8 cellular contexts compared by ENCODE assay signal in the genomic region with DNA sequence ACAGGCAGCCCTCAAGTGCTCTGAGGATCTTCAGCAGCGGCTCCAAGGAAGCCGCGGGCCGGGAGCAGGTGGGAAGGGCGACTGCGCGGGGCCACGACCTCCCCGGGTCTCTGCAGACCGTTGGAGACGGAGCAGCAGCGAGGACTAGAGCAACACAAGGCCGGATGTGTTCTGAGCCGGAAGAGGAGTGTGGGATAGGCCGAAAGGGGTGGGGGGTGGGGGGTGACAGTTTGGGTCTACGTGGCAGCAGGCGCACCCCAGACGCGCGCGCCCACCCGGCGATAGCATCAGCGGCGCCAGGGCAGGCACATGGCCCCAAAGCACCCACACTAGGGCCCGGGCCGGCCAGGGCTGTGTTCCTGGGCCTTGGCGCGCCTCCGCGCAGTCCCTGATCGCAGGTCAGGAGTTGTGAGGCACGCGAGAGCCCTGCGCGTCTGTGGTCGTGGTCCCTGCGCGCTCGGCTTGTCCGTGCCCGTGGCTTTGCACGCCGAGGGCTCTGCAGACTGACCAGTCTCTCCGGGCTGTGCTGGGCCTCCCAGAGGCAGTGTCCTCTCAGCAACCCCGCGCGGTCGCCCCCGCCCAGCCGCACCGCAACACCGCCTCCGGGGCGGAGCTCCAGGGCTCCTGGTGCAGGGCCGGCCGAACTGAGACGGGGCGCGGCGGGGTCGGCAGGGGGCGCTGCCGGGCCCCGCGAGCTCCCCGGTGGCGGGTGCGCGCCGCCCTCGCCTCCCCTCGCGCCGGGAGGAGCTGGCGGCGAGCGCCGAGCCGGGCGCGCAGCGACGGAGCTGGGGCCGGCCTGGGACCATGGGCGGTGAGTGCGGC.
DNase-seq lines count a peak whose midpoint lies in the region; ATAC-seq lines count a peak whose summit lies in the region.

A gene with protein sequence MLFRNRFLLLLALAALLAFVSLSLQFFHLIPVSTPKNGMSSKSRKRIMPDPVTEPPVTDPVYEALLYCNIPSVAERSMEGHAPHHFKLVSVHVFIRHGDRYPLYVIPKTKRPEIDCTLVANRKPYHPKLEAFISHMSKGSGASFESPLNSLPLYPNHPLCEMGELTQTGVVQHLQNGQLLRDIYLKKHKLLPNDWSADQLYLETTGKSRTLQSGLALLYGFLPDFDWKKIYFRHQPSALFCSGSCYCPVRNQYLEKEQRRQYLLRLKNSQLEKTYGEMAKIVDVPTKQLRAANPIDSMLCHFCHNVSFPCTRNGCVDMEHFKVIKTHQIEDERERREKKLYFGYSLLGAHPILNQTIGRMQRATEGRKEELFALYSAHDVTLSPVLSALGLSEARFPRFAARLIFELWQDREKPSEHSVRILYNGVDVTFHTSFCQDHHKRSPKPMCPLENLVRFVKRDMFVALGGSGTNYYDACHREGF (plus strand): TSS at position 725 of the 822 bp plus-strand sequence. CDS start 28,351 bp downstream, outside the sequence.

- H3K4me3 Mint-ChIP-seq in central memory CD8-positive, alpha-beta T cell: peak within 1 kb of the TSS; percentile 88

- no peaks in the 10 kb centered on the region for H3K27me3 Mint-ChIP-seq in central memory CD8-positive, alpha-beta T cell

- H3K9me3 Mint-ChIP-seq in central memory CD8-positive, alpha-beta T cell: no peaks in the 10 kb centered on the region

- H3K36me3 Mint-ChIP-seq in central memory CD8-positive, alpha-beta T cell (ENCODE audit: insufficient read depth): peaks cover 4% of the 10 kb centered on the region

- DNase-seq in AG08396 (ENCODE audit: low spot score) (peak; percentile 98), NCI-H2196 (lab: John Stamatoyannopoulos, UW; ENCODE audit: unreplicated experiment) (peak; percentile 97), kidney glomerular epithelial cell (lab: John Stamatoyannopoulos, UW) (peak; percentile 62)
- peak; percentile 75 to 87 (median 82) for DNase-seq in activated CD4-positive, CD25-positive, alpha-beta regulatory T cell (lab: John Stamatoyannopoulos, UW)
- DNase-seq in central memory CD8-positive, alpha-beta T cell (ENCODE audit: low spot score in 2 of 2): peak; percentile 83 to 86
- peak; percentile 77 to 85 for DNase-seq in stimulated activated CD4-positive, alpha-beta T cell treated with anti-CD3 and anti-CD28 coated beads, Interleukin-1b, Interleukin-23, amount 100 ng/mL, for 1 hour (ENCODE audit: low read depth in 2 of 2)

- peaks cover 42% of the 10 kb centered on the region for H3K4me1 Mint-ChIP-seq in central memory CD8-positive, alpha-beta T cell

- H3K27ac Mint-ChIP-seq in central memory CD8-positive, alpha-beta T cell (ENCODE audit: low read depth): peak within 1 kb of the TSS; percentile 94

- ATAC-seq in GM18867 (IDR thresholded peaks at IDR 0.05; ENCODE audit: unreplicated experiment) (peak; percentile 97), HG03097 (IDR thresholded peaks at IDR 0.05; ENCODE audit: low FRiP score, unreplicated experiment) (peak; percentile 95)
- ATAC-seq in central memory CD8-positive, alpha-beta T cell (replicated peaks; ENCODE audit: extremely low read depth, poor library complexity, severe bottlenecking): peak; percentile 94

Comparison
In these comparisons a context has a peak if more than half of its experiments do, and no peak if none do; other contexts are left out.
1. Peak in every context shown above with its lines: DNase-seq and ATAC-seq.